1 cellular context compared by ENCODE assay signal in the genomic region with DNA sequence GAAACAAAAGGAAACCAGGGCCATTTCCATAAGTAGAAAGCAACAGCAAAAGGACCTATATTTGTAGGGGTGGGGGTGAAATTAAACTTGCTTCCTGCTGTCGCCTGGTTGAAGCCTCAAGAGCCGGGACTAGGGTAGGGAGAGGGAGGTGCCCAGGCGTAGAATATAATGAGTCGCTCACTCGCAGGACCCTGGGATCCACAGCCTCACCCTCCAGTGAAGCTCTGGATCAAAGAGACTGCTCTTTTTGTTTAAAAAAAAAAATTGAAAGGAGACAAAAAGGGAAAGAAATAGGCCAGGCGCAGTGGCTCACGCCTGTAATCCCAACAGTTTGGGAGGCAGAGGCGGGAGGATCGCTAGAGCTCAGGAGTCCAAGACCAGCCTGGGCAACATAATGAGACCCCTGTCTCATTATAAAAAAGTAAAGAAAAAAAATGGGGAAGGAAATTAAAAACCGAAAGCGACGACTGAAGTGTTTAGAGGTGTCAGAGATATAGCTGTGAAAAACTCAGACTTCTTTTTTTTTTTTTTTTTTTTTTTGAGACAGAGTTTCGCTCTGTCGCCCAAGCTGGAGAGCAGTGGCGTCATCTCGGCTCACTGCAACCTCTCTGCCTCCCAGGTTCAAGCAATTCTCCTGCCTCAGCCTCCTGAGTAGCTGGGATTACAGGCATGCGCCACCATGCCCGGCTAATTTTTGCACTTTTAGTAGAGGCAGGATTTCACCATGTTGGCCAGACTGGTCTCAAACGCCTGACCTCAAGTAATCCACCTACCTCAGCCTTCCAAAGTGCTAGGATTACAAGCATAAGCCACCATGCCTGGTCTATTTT.
TF ChIP-seq lines count a peak whose summit lies in the region.

No MANE protein-coding gene starts in this region.

TF ChIP-seq in GM12878, 131 proteins besides CTCF, POLR2A, EP300 and RAD21 (continued from another document and continues in another):
- TF ChIP-seq, protein P1, sequence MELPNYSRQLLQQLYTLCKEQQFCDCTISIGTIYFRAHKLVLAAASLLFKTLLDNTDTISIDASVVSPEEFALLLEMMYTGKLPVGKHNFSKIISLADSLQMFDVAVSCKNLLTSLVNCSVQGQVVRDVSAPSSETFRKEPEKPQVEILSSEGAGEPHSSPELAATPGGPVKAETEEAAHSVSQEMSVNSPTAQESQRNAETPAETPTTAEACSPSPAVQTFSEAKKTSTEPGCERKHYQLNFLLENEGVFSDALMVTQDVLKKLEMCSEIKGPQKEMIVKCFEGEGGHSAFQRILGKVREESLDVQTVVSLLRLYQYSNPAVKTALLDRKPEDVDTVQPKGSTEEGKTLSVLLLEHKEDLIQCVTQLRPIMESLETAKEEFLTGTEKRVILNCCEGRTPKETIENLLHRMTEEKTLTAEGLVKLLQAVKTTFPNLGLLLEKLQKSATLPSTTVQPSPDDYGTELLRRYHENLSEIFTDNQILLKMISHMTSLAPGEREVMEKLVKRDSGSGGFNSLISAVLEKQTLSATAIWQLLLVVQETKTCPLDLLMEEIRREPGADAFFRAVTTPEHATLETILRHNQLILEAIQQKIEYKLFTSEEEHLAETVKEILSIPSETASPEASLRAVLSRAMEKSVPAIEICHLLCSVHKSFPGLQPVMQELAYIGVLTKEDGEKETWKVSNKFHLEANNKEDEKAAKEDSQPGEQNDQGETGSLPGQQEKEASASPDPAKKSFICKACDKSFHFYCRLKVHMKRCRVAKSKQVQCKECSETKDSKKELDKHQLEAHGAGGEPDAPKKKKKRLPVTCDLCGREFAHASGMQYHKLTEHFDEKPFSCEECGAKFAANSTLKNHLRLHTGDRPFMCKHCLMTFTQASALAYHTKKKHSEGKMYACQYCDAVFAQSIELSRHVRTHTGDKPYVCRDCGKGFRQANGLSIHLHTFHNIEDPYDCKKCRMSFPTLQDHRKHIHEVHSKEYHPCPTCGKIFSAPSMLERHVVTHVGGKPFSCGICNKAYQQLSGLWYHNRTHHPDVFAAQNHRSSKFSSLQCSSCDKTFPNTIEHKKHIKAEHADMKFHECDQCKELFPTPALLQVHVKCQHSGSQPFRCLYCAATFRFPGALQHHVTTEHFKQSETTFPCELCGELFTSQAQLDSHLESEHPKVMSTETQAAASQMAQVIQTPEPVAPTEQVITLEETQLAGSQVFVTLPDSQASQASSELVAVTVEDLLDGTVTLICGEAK (IDR thresholded peaks at IDR 0.05; ENCODE audit: borderline replicate concordance), result peak; percentile 18; the same call in 1 of the 2 replicates
- no peak for TF ChIP-seq YBX1 (IDR thresholded peaks at IDR 0.05)
- TF ChIP-seq DPF2 (IDR thresholded peaks at IDR 0.05), result peak; percentile 6; the same call in 1 of the 2 replicates
- TF ChIP-seq RELA (IDR thresholded peaks at IDR 0.05; ENCODE audit: borderline replicate concordance, partially characterized antibody), result no peak
- TF ChIP-seq CREB1 (IDR thresholded peaks at IDR 0.05; ENCODE audit: low read depth), result 0 out of 2 replicates have a peak, but pooled peaks have one; percentile 34
- no peak for TF ChIP-seq EZH2 (IDR thresholded peaks at IDR 0.05; ENCODE audit: borderline replicate concordance, control insufficient read depth, low read depth, low read length)
- TF ChIP-seq KLF5 (IDR thresholded peaks at IDR 0.05; ENCODE audit: partially characterized antibody), result no peak
- TF ChIP-seq, protein P2, sequence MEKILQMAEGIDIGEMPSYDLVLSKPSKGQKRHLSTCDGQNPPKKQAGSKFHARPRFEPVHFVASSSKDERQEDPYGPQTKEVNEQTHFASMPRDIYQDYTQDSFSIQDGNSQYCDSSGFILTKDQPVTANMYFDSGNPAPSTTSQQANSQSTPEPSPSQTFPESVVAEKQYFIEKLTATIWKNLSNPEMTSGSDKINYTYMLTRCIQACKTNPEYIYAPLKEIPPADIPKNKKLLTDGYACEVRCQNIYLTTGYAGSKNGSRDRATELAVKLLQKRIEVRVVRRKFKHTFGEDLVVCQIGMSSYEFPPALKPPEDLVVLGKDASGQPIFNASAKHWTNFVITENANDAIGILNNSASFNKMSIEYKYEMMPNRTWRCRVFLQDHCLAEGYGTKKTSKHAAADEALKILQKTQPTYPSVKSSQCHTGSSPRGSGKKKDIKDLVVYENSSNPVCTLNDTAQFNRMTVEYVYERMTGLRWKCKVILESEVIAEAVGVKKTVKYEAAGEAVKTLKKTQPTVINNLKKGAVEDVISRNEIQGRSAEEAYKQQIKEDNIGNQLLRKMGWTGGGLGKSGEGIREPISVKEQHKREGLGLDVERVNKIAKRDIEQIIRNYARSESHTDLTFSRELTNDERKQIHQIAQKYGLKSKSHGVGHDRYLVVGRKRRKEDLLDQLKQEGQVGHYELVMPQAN (conservative IDR thresholded peaks at IDR 0.05), result no peak
- TF ChIP-seq CBX5 (IDR thresholded peaks at IDR 0.05; ENCODE audit: low read depth), result no peak
- TF ChIP-seq GABPA (IDR thresholded peaks at IDR 0.05; ENCODE audit: low read depth), result no peak
- no peak for TF ChIP-seq NFYA (IDR thresholded peaks at IDR 0.05; ENCODE audit: borderline replicate concordance, low read depth, low read length)
- no peak for TF ChIP-seq EGR1 (IDR thresholded peaks at IDR 0.05; ENCODE audit: borderline replicate concordance in 1 of 2, low read depth in 2 of 2, low read length in 2 of 2)
- TF ChIP-seq, protein P3, sequence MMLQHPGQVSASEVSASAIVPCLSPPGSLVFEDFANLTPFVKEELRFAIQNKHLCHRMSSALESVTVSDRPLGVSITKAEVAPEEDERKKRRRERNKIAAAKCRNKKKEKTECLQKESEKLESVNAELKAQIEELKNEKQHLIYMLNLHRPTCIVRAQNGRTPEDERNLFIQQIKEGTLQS (IDR thresholded peaks at IDR 0.05; ENCODE audit: borderline replicate concordance, extremely low read depth, low read depth, low read length), result no peak
- TF ChIP-seq MTA2 (IDR thresholded peaks at IDR 0.05; ENCODE audit: low read depth), result peak; percentile 52
- TF ChIP-seq TCF3 (IDR thresholded peaks at IDR 0.05; ENCODE audit: borderline replicate concordance, insufficient read depth, low read depth, low read length), result no peak
- TF ChIP-seq, protein P4, sequence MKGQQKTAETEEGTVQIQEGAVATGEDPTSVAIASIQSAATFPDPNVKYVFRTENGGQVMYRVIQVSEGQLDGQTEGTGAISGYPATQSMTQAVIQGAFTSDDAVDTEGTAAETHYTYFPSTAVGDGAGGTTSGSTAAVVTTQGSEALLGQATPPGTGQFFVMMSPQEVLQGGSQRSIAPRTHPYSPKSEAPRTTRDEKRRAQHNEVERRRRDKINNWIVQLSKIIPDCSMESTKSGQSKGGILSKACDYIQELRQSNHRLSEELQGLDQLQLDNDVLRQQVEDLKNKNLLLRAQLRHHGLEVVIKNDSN (IDR thresholded peaks at IDR 0.05; ENCODE audit: borderline replicate concordance, extremely low read length, insufficient read depth, low read depth, low read length), result no peak
- TF ChIP-seq, protein P5, sequence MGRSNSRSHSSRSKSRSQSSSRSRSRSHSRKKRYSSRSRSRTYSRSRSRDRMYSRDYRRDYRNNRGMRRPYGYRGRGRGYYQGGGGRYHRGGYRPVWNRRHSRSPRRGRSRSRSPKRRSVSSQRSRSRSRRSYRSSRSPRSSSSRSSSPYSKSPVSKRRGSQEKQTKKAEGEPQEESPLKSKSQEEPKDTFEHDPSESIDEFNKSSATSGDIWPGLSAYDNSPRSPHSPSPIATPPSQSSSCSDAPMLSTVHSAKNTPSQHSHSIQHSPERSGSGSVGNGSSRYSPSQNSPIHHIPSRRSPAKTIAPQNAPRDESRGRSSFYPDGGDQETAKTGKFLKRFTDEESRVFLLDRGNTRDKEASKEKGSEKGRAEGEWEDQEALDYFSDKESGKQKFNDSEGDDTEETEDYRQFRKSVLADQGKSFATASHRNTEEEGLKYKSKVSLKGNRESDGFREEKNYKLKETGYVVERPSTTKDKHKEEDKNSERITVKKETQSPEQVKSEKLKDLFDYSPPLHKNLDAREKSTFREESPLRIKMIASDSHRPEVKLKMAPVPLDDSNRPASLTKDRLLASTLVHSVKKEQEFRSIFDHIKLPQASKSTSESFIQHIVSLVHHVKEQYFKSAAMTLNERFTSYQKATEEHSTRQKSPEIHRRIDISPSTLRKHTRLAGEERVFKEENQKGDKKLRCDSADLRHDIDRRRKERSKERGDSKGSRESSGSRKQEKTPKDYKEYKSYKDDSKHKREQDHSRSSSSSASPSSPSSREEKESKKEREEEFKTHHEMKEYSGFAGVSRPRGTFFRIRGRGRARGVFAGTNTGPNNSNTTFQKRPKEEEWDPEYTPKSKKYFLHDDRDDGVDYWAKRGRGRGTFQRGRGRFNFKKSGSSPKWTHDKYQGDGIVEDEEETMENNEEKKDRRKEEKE (IDR thresholded peaks at IDR 0.05), result no peak
- no peak for TF ChIP-seq RB1 (IDR thresholded peaks at IDR 0.05; ENCODE audit: borderline replicate concordance)
- TF ChIP-seq, protein P6, sequence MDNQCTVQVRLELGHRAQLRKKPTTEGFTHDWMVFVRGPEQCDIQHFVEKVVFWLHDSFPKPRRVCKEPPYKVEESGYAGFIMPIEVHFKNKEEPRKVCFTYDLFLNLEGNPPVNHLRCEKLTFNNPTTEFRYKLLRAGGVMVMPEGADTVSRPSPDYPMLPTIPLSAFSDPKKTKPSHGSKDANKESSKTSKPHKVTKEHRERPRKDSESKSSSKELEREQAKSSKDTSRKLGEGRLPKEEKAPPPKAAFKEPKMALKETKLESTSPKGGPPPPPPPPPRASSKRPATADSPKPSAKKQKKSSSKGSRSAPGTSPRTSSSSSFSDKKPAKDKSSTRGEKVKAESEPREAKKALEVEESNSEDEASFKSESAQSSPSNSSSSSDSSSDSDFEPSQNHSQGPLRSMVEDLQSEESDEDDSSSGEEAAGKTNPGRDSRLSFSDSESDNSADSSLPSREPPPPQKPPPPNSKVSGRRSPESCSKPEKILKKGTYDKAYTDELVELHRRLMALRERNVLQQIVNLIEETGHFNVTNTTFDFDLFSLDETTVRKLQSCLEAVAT (IDR thresholded peaks at IDR 0.05), result peak; percentile 53; the same call in 1 of the 2 replicates
- TF ChIP-seq, protein P7, sequence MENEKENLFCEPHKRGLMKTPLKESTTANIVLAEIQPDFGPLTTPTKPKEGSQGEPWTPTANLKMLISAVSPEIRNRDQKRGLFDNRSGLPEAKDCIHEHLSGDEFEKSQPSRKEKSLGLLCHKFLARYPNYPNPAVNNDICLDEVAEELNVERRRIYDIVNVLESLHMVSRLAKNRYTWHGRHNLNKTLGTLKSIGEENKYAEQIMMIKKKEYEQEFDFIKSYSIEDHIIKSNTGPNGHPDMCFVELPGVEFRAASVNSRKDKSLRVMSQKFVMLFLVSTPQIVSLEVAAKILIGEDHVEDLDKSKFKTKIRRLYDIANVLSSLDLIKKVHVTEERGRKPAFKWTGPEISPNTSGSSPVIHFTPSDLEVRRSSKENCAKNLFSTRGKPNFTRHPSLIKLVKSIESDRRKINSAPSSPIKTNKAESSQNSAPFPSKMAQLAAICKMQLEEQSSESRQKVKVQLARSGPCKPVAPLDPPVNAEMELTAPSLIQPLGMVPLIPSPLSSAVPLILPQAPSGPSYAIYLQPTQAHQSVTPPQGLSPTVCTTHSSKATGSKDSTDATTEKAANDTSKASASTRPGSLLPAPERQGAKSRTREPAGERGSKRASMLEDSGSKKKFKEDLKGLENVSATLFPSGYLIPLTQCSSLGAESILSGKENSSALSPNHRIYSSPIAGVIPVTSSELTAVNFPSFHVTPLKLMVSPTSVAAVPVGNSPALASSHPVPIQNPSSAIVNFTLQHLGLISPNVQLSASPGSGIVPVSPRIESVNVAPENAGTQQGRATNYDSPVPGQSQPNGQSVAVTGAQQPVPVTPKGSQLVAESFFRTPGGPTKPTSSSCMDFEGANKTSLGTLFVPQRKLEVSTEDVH (IDR thresholded peaks at IDR 0.05; ENCODE audit: low read depth, partially characterized antibody), result no peak
- TF ChIP-seq BACH1 (IDR thresholded peaks at IDR 0.05; ENCODE audit: borderline replicate concordance), result no peak
- TF ChIP-seq EED (IDR thresholded peaks at IDR 0.05; ENCODE audit: low read depth), result 0 out of 2 replicates have a peak, but pooled peaks have one; percentile 12
- TF ChIP-seq ZSCAN29 (IDR thresholded peaks at IDR 0.05), result no peak
- no peak for TF ChIP-seq BRCA1 (IDR thresholded peaks at IDR 0.05; ENCODE audit: low read depth, low read length)
- TF ChIP-seq MXI1 (IDR thresholded peaks at IDR 0.05; ENCODE audit: low read depth, low read length), result no peak; the same call in 1 of the 2 replicates
- no peak for TF ChIP-seq ASH2L (IDR thresholded peaks at IDR 0.05; ENCODE audit: borderline replicate concordance, low read depth)
- TF ChIP-seq MEF2B (IDR thresholded peaks at IDR 0.05; ENCODE audit: partially characterized antibody, poor library complexity, severe bottlenecking), result no peak
- TF ChIP-seq NR2F1 (conservative IDR thresholded peaks at IDR 0.05), result 0 out of 2 replicates have a peak, but pooled peaks have one; percentile 15
- no peak for TF ChIP-seq YY1 (IDR thresholded peaks at IDR 0.05; ENCODE audit: low read depth, low read length)
- TF ChIP-seq RAD51 (IDR thresholded peaks at IDR 0.05), result no peak
- TF ChIP-seq, protein P8, sequence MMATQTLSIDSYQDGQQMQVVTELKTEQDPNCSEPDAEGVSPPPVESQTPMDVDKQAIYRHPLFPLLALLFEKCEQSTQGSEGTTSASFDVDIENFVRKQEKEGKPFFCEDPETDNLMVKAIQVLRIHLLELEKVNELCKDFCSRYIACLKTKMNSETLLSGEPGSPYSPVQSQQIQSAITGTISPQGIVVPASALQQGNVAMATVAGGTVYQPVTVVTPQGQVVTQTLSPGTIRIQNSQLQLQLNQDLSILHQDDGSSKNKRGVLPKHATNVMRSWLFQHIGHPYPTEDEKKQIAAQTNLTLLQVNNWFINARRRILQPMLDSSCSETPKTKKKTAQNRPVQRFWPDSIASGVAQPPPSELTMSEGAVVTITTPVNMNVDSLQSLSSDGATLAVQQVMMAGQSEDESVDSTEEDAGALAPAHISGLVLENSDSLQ (IDR thresholded peaks at IDR 0.05), result peak; percentile 10; the same call in 1 of the 2 replicates
- TF ChIP-seq NBN (IDR thresholded peaks at IDR 0.05), result 0 out of 2 replicates have a peak, but pooled peaks have one; percentile 65
- no peak for TF ChIP-seq CBFB (IDR thresholded peaks at IDR 0.05; ENCODE audit: low read depth)
- TF ChIP-seq FOXM1 (IDR thresholded peaks at IDR 0.05; ENCODE audit: low read depth, low read length), result no peak
- peak; percentile 93 for TF ChIP-seq ATF7 (IDR thresholded peaks at IDR 0.05; ENCODE audit: low read depth)
- TF ChIP-seq, protein P9, sequence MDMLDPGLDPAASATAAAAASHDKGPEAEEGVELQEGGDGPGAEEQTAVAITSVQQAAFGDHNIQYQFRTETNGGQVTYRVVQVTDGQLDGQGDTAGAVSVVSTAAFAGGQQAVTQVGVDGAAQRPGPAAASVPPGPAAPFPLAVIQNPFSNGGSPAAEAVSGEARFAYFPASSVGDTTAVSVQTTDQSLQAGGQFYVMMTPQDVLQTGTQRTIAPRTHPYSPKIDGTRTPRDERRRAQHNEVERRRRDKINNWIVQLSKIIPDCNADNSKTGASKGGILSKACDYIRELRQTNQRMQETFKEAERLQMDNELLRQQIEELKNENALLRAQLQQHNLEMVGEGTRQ (IDR thresholded peaks at IDR 0.05; ENCODE audit: borderline replicate concordance, low read depth, low read length), result no peak
- TF ChIP-seq, protein P10, sequence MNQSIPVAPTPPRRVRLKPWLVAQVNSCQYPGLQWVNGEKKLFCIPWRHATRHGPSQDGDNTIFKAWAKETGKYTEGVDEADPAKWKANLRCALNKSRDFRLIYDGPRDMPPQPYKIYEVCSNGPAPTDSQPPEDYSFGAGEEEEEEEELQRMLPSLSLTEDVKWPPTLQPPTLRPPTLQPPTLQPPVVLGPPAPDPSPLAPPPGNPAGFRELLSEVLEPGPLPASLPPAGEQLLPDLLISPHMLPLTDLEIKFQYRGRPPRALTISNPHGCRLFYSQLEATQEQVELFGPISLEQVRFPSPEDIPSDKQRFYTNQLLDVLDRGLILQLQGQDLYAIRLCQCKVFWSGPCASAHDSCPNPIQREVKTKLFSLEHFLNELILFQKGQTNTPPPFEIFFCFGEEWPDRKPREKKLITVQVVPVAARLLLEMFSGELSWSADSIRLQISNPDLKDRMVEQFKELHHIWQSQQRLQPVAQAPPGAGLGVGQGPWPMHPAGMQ (IDR thresholded peaks at IDR 0.05; ENCODE audit: borderline replicate concordance), result no peak
- TF ChIP-seq IKZF1 (conservative IDR thresholded peaks at IDR 0.05), result no peak
- TF ChIP-seq SMAD1 (IDR thresholded peaks at IDR 0.05; ENCODE audit: low read depth, partially characterized antibody), result no peak
